Comparison of ENCODE assay signal across 23 cellular contexts in the genomic region with DNA sequence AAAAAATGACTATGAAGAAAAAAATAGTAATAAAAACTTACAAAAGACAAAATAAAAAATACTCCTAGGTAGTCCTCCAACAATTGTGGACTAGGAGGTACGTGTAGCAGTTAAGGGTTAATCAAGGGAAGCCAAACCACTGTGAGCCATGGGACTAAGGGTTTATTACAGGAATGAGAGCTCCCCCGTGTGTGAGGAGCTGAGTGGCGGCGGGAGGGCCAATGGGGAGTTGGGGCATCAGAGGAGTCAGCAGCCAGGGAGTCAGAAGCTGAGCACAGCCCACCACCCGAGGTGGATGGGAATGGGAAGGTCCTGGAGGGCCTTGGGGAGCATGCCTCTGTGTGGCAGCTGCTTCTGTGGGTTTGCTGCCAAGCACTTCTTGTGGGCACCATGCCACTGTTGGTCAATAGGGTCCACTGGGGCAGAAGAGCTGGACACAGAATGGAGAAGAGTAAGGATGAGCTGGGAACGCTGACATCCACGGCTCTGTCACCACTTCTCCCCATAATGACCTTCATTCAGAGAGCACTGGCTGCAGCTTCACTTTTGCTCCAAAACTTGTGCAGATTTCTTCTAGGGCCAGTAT.
A peak's percentile ranks its signal among the peaks of the same experiment; 100 is the strongest.
DNase-seq lines count a peak whose midpoint lies in the region; ATAC-seq and TF ChIP-seq lines count a peak whose summit lies in the region.
"Had no signal": no experiment of that assay in that cellular context is flagged by ENCODE, and none has a peak within 500 bp of the region (broad histone marks: within the 10 kb centered on the region; RNA-seq: fewer than 3 reads in every experiment).

No MANE protein-coding gene starts in this region.

- H2BK120ac ChIP-seq in H9 (ENCODE audit: low read depth, low read length, poor library complexity, severe bottlenecking): no peak overlapping the region

- H3K79me1 ChIP-seq in H9 (ENCODE audit: insufficient read depth, low read depth, low read length, poor library complexity, severe bottlenecking): no peaks in the 10 kb centered on the region

- TF ChIP-seq POLR2A in right lobe of liver (IDR thresholded peaks at IDR 0.05): no peak

- H3K4ac ChIP-seq in H9 (ENCODE audit: low read depth, low read length): no peak overlapping the region

- POLR2A ChIA-PET in Caco-2 (lab: Charles Lee): no interaction called here
- POLR2A ChIA-PET in WTC11 (lab: Charles Lee): no interaction called here

- H3K4me3 ChIP-seq in Caco-2 (ENCODE audit: low read depth, low read length) (no peak overlapping the region), right lobe of liver (no peak overlapping the region)
- H3K4me3 ChIP-seq: hepatocyte, MG63, tibial artery had no signal

- no peak overlapping the region for H2BK12ac ChIP-seq in H9 (ENCODE audit: insufficient read length, low read depth, low read length)

- no peaks in the 10 kb centered on the region for H3K79me2 ChIP-seq in H9 (ENCODE audit: insufficient read depth, low read length)
- H3K79me2 ChIP-seq: hepatocyte, parathyroid adenoma had no signal

- no peak overlapping the region for H2AK5ac ChIP-seq in H9 (ENCODE audit: insufficient read length, low read length)

- H3K36me3 ChIP-seq in Caco-2 (ENCODE audit: control insufficient read depth, insufficient read depth, low read length): no peaks in the 10 kb centered on the region
- no peaks in the 10 kb centered on the region for H3K36me3 ChIP-seq in right lobe of liver
- H3K36me3 ChIP-seq: MG63, tibial artery had no signal

- H3K27ac Mint-ChIP-seq in Caco-2 (ENCODE audit: unreplicated experiment): no peak overlapping the region
- peak overlapping the region in 1 of 3 experiments; percentile 68; a peak in 1 of 7 replicates for H3K27ac Mint-ChIP-seq in H9
- H3K27ac Mint-ChIP-seq in WTC11: no peak overlapping the region
- H3K27ac Mint-ChIP-seq: activated CD8-positive, alpha-beta T cell treated with anti-CD3 and anti-CD28 coated beads for 36 hours; activated naive CD4-positive, alpha-beta T cell treated with anti-CD3 and anti-CD28 coated beads for 36 hours; activated T-cell treated with anti-CD3 and anti-CD28 coated beads, Interleukin-2, amount 50 U/mL, for 24 hours; CD4-positive, alpha-beta memory T cell; natural killer cell treated with Interleukin-12 subunit alpha and Interleukin-12 subunit beta and Interleukin-15 and Interleukin-18, amount 100 ng/mL, for 72 hours; stimulated activated memory B cell treated with anti-CD40 and anti-IgM and Interleukin-4, amounts not matched to agents 10 μg/mL and 1 μg/mL and 100 μg/mL, for 72 hours; T-helper 17 cell had no signal

- no peak overlapping the region for H3K56ac ChIP-seq in H9 (ENCODE audit: insufficient read length, low read depth, low read length)

- no peak overlapping the region for H3K23ac ChIP-seq in H9 (ENCODE audit: insufficient read length, low read depth, low read length)

- no peak overlapping the region for H3T11ph ChIP-seq in H9 (ENCODE audit: low read length)

- H4K8ac ChIP-seq in H9 (replicated peaks; ENCODE audit: insufficient read length, low read depth, low read length): no peak overlapping the region

- no peak overlapping the region for H4K5ac ChIP-seq in H9 (ENCODE audit: insufficient read length, low read depth, low read length)

- no peaks in the 10 kb centered on the region for H3K23me2 ChIP-seq in H9 (ENCODE audit: insufficient read length, low read depth, low read length, poor library complexity, severe bottlenecking)

- H3K4me1 Mint-ChIP-seq in Caco-2 (ENCODE audit: low read depth, unreplicated experiment) (no peaks in the 10 kb centered on the region), H9 (peaks cover 23% of the 10 kb centered on the region in 2 experiments), WTC11 (peaks cover 33% of the 10 kb centered on the region)
- H3K4me1 Mint-ChIP-seq: stimulated activated memory B cell treated with anti-CD40 and anti-IgM and Interleukin-4, amounts not matched to agents 10 μg/mL and 1 μg/mL and 100 μg/mL, for 72 hours; T-helper 17 cell had no signal

- H3K4me3 Mint-ChIP-seq in Caco-2 (ENCODE audit: unreplicated experiment) (no peak overlapping the region), H9 (no peak overlapping the region), WTC11 (no peak overlapping the region)
- H3K4me3 Mint-ChIP-seq: activated CD8-positive, alpha-beta T cell treated with anti-CD3 and anti-CD28 coated beads for 36 hours; activated naive CD4-positive, alpha-beta T cell treated with anti-CD3 and anti-CD28 coated beads for 36 hours; activated T-cell treated with anti-CD3 and anti-CD28 coated beads, Interleukin-2, amount 50 U/mL, for 24 hours; CD4-positive, alpha-beta memory T cell; natural killer cell treated with Interleukin-12 subunit alpha and Interleukin-12 subunit beta and Interleukin-15 and Interleukin-18, amount 100 ng/mL, for 72 hours; stimulated activated memory B cell treated with anti-CD40 and anti-IgM and Interleukin-4, amounts not matched to agents 10 μg/mL and 1 μg/mL and 100 μg/mL, for 72 hours; T-helper 17 cell had no signal

- H3K9ac ChIP-seq in H9 (ENCODE audit: extremely low read depth, insufficient read length, low read length): no peak overlapping the region
- H3K9ac ChIP-seq: parathyroid adenoma had no signal

- no TSS peak for BruUV-seq in Caco-2 (replicated peaks; lab: Mats Ljungman, UMichigan)

- intact Hi-C loops in Caco-2 (cut with micrococcal nuclease; ENCODE audit: unreplicated experiment): no loop called here
- intact Hi-C loops in right lobe of liver (cut with DNase I): no loop called here

- ATAC-seq in WTC11: peak; percentile 98
- peak; percentile 48 to 98 (median 56) for ATAC-seq in right lobe of liver
- ATAC-seq in GM21723 (IDR thresholded peaks at IDR 0.05; ENCODE audit: unreplicated experiment): no peak
- ATAC-seq: activated CD8-positive, alpha-beta T cell treated with anti-CD3 and anti-CD28 coated beads for 36 hours; natural killer cell treated with Interleukin-12 subunit alpha and Interleukin-12 subunit beta and Interleukin-15 and Interleukin-18, amount 100 ng/mL, for 72 hours; PC-3; stimulated activated memory B cell treated with anti-CD40 and anti-IgM and Interleukin-4, amounts not matched to agents 10 μg/mL and 1 μg/mL and 100 μg/mL, for 72 hours; T-helper 17 cell had no signal

- H3K27me3 Mint-ChIP-seq in Caco-2 (ENCODE audit: insufficient read depth, unreplicated experiment) (no peaks in the 10 kb centered on the region), H9 (ENCODE audit: low read depth) (no peaks in the 10 kb centered on the region; the same call in 1 of the 2 replicates), WTC11 (ENCODE audit: low read depth) (no peaks in the 10 kb centered on the region)
- H3K27me3 Mint-ChIP-seq: activated CD8-positive, alpha-beta T cell treated with anti-CD3 and anti-CD28 coated beads for 36 hours; activated T-cell treated with anti-CD3 and anti-CD28 coated beads, Interleukin-2, amount 50 U/mL, for 24 hours; CD4-positive, alpha-beta memory T cell; natural killer cell treated with Interleukin-12 subunit alpha and Interleukin-12 subunit beta and Interleukin-15 and Interleukin-18, amount 100 ng/mL, for 72 hours; stimulated activated memory B cell treated with anti-CD40 and anti-IgM and Interleukin-4, amounts not matched to agents 10 μg/mL and 1 μg/mL and 100 μg/mL, for 72 hours; T-helper 17 cell had no signal

- no peak overlapping the region for H2BK20ac ChIP-seq in H9 (ENCODE audit: low read depth, low read length, poor library complexity, severe bottlenecking)

- no peak overlapping the region for H2BK15ac ChIP-seq in H9 (ENCODE audit: low read depth, low read length)

- H3K27me3 ChIP-seq in Caco-2 (replicated peaks; ENCODE audit: control insufficient read depth, insufficient read depth, low read length): no peaks in the 10 kb centered on the region
- H3K27me3 ChIP-seq in H9 (ENCODE audit: insufficient read depth, low read length): no peaks in the 10 kb centered on the region
- H3K27me3 ChIP-seq in right lobe of liver: no peaks in the 10 kb centered on the region
- H3K27me3 ChIP-seq: hepatocyte, MG63, tibial artery had no signal

- DNase-seq in Caco-2: peak; percentile 10 to 30
- peak; percentile 72 for DNase-seq in H9
- DNase-seq in WTC11 (ENCODE audit: low spot score): peak; percentile 44
- peak; percentile 19 to 79 (median 75) for DNase-seq in right lobe of liver
- no peak for DNase-seq in NCI-H1930 (lab: John Stamatoyannopoulos, UW)
- DNase-seq in activated CD8-positive, alpha-beta memory T cell treated with anti-CD3 and anti-CD28 coated beads, Interleukin-2, amount 50 U/mL, for 4 hours: no peak
- DNase-seq in COLO829 (ENCODE audit: low spot score): no peak
- DNase-seq: activated CD8-positive, alpha-beta T cell treated with anti-CD3 and anti-CD28 coated beads for 36 hours; activated naive CD4-positive, alpha-beta T cell treated with anti-CD3 and anti-CD28 coated beads for 36 hours; activated T-cell treated with anti-CD3 and anti-CD28 coated beads, Interleukin-2, amount 50 U/mL, for 24 hours; CD4-positive, alpha-beta memory T cell; dermis blood vessel endothelial cell; DMS79; kidney glomerular epithelial cell; T-helper 17 cell; tibial artery had no signal

- H3K14ac ChIP-seq in H9 (ENCODE audit: insufficient read depth, low read length): no peak overlapping the region

- no peaks in the 10 kb centered on the region for H4K20me1 ChIP-seq in H9 (ENCODE audit: control insufficient read depth, insufficient read depth, insufficient read length)

- no peaks in the 10 kb centered on the region for H3K9me3 Mint-ChIP-seq in Caco-2 (ENCODE audit: unreplicated experiment)
- H3K9me3 Mint-ChIP-seq in H9: peaks cover 4 to 8% of the 10 kb centered on the region in 2 experiments; a peak in 4 of 5 replicates
- peaks cover 12% of the 10 kb centered on the region for H3K9me3 Mint-ChIP-seq in WTC11

- H3K9me3 ChIP-seq in Caco-2 (no peaks in the 10 kb centered on the region), H9 (ENCODE audit: control insufficient read depth, low read depth, low read length) (no peaks in the 10 kb centered on the region), right lobe of liver (no peaks in the 10 kb centered on the region)
- H3K9me3 ChIP-seq: MG63 had no signal

- CTCF ChIA-PET in Caco-2 (lab: Charles Lee): interaction anchor here (0.9 kb wide), 1 partner anchor 342 kb away, joined by 3 read pairs; no protein-coding TSS in a partner anchor
- CTCF ChIA-PET in WTC11 (lab: Charles Lee): interaction anchor here (0.6 to 1.0 kb wide), 7 partner anchors 32 to 806 kb away, joined by 3 to 5 read pairs (median 3); no protein-coding TSS in a partner anchor

- no peaks in the 10 kb centered on the region for H3K36me3 Mint-ChIP-seq in Caco-2 (ENCODE audit: insufficient read depth, unreplicated experiment)
- H3K36me3 Mint-ChIP-seq in H9 (ENCODE audit: insufficient read depth in 1 of 3, low read depth in 3 of 3): peaks cover 0 to 15% (median 0%) of the 10 kb centered on the region in 3 experiments; a peak in 6 of 7 replicates
- H3K36me3 Mint-ChIP-seq in WTC11: peaks cover 11% of the 10 kb centered on the region

- no peak overlapping the region for H2AFZ ChIP-seq in H9 (ENCODE audit: low read length)
- H2AFZ ChIP-seq: hepatocyte, parathyroid adenoma had no signal

- H3K27ac ChIP-seq in H9 (ENCODE audit: insufficient read length, low read depth, low read length) (no peak overlapping the region), right lobe of liver (no peak overlapping the region)
- H3K27ac ChIP-seq: hepatocyte, parathyroid adenoma, tibial artery had no signal

- H3K4me1 ChIP-seq in Caco-2: no peaks in the 10 kb centered on the region
- H3K4me1 ChIP-seq in H9 (ENCODE audit: insufficient read depth, low read length): no peaks in the 10 kb centered on the region
- H3K4me1 ChIP-seq in right lobe of liver: no peaks in the 10 kb centered on the region
- H3K4me1 ChIP-seq: parathyroid adenoma, tibial artery had no signal

- no peak overlapping the region for H4K91ac ChIP-seq in H9 (ENCODE audit: insufficient read length, low read depth, low read length)

- TF ChIP-seq CTCF in Caco-2 (IDR thresholded peaks at IDR 0.05; ENCODE audit: insufficient read depth in 1 of 2, low read depth in 1 of 2, low read length in 1 of 2, severe bottlenecking in 1 of 2, unreplicated experiment in 1 of 2) (no peak), H9 (conservative IDR thresholded peaks at IDR 0.05) (peak; percentile 44; the same call in 2 of the 3 replicates), WTC11 (IDR thresholded peaks at IDR 0.05) (no peak), right lobe of liver (IDR thresholded peaks at IDR 0.05) (no peak)

- no peak overlapping the region for H3K4me2 ChIP-seq in H9 (ENCODE audit: insufficient read depth, insufficient read length, low read length)
- H3K4me2 ChIP-seq: hepatocyte had no signal

- no CpG with 5 or more reads among the region's 7 CpGs for WGBS in H9 (ENCODE audit: extremely low coverage, insufficient read length, low lambda C conversion rate)
- WGBS in right lobe of liver (ENCODE audit: insufficient coverage, low coverage, low lambda C conversion rate, missing lambda C conversion rate): 51% methylated on average over 5 of the region's 7 CpGs

- no peak overlapping the region for H2BK5ac ChIP-seq in H9 (ENCODE audit: insufficient read length, low read length)

- H3K18ac ChIP-seq in H9 (ENCODE audit: insufficient read length, low read depth, low read length): no peak overlapping the region

Comparison
In these comparisons a context has a peak if more than half of its experiments do, and no peak if none do; other contexts are left out.
1. DNase-seq: peak in Caco-2 (2 of 2), H9 (single experiment), WTC11 (single experiment) and right lobe of liver (3 of 3); none in NCI-H1930 (0 of 2), activated CD8-positive, alpha-beta memory T cell treated with anti-CD3 and anti-CD28 coated beads, Interleukin-2, amount 50 U/mL, for 4 hours (single experiment) and COLO829 (single experiment).